ENCODE assay signal across 8 cellular contexts in genomic region chr16:1677339-1677738, GRCh38. TPM values are rescaled to one million over a fixed set of nuclear protein-coding genes. Genes with fewer than 3 reads are reported as not detected.
A peak's percentile ranks its signal among the peaks of the same experiment; 100 is the strongest.
DNase-seq lines count a peak whose midpoint lies in the region; ATAC-seq and TF ChIP-seq lines count a peak whose summit lies in the region.

No MANE protein-coding gene starts in this region.

- no peak for TF ChIP-seq CTCF in mesothelial cell of epicardium (IDR thresholded peaks at IDR 0.05; ENCODE audit: unreplicated experiment)
- TF ChIP-seq CTCF in tibial nerve (IDR thresholded peaks at IDR 0.05): no peak
- no peak for TF ChIP-seq CTCF in GM13977 (IDR thresholded peaks at IDR 0.05; ENCODE audit: extremely low read depth, insufficient read depth, missing control alignments)

- 88 to 89% methylated on average over 18 of the region's 18 CpGs for WGBS in tibial nerve, 2 donors

- no peaks in the 10 kb centered on the region for H3K27me3 Mint-ChIP-seq in stimulated activated naive CD8-positive, alpha-beta T cell treated with anti-CD3 and anti-CD28 coated beads, Interleukin-15, Interleukin-2, amounts not matched to agents 100 ng/mL and 50 ng/mL, for 24 hours
- H3K27me3 Mint-ChIP-seq in activated T-helper 17 cell treated with anti-CD3 and anti-CD28 coated beads, Interleukin-2, amount 50 U/mL, for 72 hours: no peaks in the 10 kb centered on the region
- H3K27me3 Mint-ChIP-seq in mesothelial cell of epicardium (ENCODE audit: low read depth): no peaks in the 10 kb centered on the region

- no peaks in the 10 kb centered on the region for H3K27me3 ChIP-seq in tibial nerve

- H3K4me1 ChIP-seq in tibial nerve: peaks cover 0 to 19% (median 2%) of the 10 kb centered on the region in 4 donors

- peaks cover 30% of the 10 kb centered on the region for H3K4me1 Mint-ChIP-seq in stimulated activated naive CD8-positive, alpha-beta T cell treated with anti-CD3 and anti-CD28 coated beads, Interleukin-15, Interleukin-2, amounts not matched to agents 100 ng/mL and 50 ng/mL, for 24 hours (ENCODE audit: low read depth)
- peaks cover 16% of the 10 kb centered on the region for H3K4me1 Mint-ChIP-seq in activated T-helper 17 cell treated with anti-CD3 and anti-CD28 coated beads, Interleukin-2, amount 50 U/mL, for 72 hours
- peaks cover 19% of the 10 kb centered on the region for H3K4me1 Mint-ChIP-seq in mesothelial cell of epicardium

- H3K27ac Mint-ChIP-seq in stimulated activated naive CD8-positive, alpha-beta T cell treated with anti-CD3 and anti-CD28 coated beads, Interleukin-15, Interleukin-2, amounts not matched to agents 100 ng/mL and 50 ng/mL, for 24 hours: no peak overlapping the region
- H3K27ac Mint-ChIP-seq in activated T-helper 17 cell treated with anti-CD3 and anti-CD28 coated beads, Interleukin-2, amount 50 U/mL, for 72 hours: no peak overlapping the region
- peak overlapping the region; percentile 67 for H3K27ac Mint-ChIP-seq in mesothelial cell of epicardium

- no peak for TF ChIP-seq EP300 in tibial nerve (IDR thresholded peaks at IDR 0.05)

- no peak for TF ChIP-seq POLR2A in tibial nerve (IDR thresholded peaks at IDR 0.05)

- DNase-seq in stimulated activated naive CD8-positive, alpha-beta T cell treated with anti-CD3 and anti-CD28 coated beads, Interleukin-15, Interleukin-2, amounts not matched to agents 100 U/mL and 50 U/mL, for 24 hours: no peak
- DNase-seq in mesothelial cell of epicardium (ENCODE audit: low spot score in 2 of 2, unreplicated experiment in 2 of 2) (no peak), tibial nerve (ENCODE audit: low spot score in 2 of 2) (no peak), NK-92 (lab: John Stamatoyannopoulos, UW; ENCODE audit: unreplicated experiment) (no peak), GM13977 (ENCODE audit: low spot score) (no peak)
- DNase-seq in activated CD4-positive, CD25-positive, alpha-beta regulatory T cell (lab: John Stamatoyannopoulos, UW): no peak

- no peaks in the 10 kb centered on the region for H3K9me3 Mint-ChIP-seq in stimulated activated naive CD8-positive, alpha-beta T cell treated with anti-CD3 and anti-CD28 coated beads, Interleukin-15, Interleukin-2, amounts not matched to agents 100 ng/mL and 50 ng/mL, for 24 hours
- no peaks in the 10 kb centered on the region for H3K9me3 Mint-ChIP-seq in activated T-helper 17 cell treated with anti-CD3 and anti-CD28 coated beads, Interleukin-2, amount 50 U/mL, for 72 hours
- H3K9me3 Mint-ChIP-seq in mesothelial cell of epicardium: no peaks in the 10 kb centered on the region

- H3K4me3 Mint-ChIP-seq in stimulated activated naive CD8-positive, alpha-beta T cell treated with anti-CD3 and anti-CD28 coated beads, Interleukin-15, Interleukin-2, amounts not matched to agents 100 ng/mL and 50 ng/mL, for 24 hours: peak overlapping the region; percentile 47
- H3K4me3 Mint-ChIP-seq in activated T-helper 17 cell treated with anti-CD3 and anti-CD28 coated beads, Interleukin-2, amount 50 U/mL, for 72 hours: peak overlapping the region; percentile 55
- peak overlapping the region; percentile 54 for H3K4me3 Mint-ChIP-seq in mesothelial cell of epicardium

- peak overlapping the region in 1 of 4 donors; percentile 75 for H3K27ac ChIP-seq in tibial nerve

- peak overlapping the region in 2 of 4 donors; percentile 65 to 87 for H3K4me3 ChIP-seq in tibial nerve

- H3K9me3 ChIP-seq in tibial nerve: no peaks in the 10 kb centered on the region

- ATAC-seq in stimulated activated naive CD8-positive, alpha-beta T cell treated with anti-CD3 and anti-CD28 coated beads, Interleukin-15, Interleukin-2, amounts not matched to agents 100 U/mL and 50 U/mL, for 24 hours: no peak
- no peak for ATAC-seq in activated T-helper 17 cell treated with anti-CD3 and anti-CD28 coated beads, Interleukin-2, amount 50 U/mL, for 72 hours (replicated peaks)

- H3K36me3 Mint-ChIP-seq in stimulated activated naive CD8-positive, alpha-beta T cell treated with anti-CD3 and anti-CD28 coated beads, Interleukin-15, Interleukin-2, amounts not matched to agents 100 ng/mL and 50 ng/mL, for 24 hours (ENCODE audit: low read depth): peaks cover 35% of the 10 kb centered on the region
- peaks cover 46% of the 10 kb centered on the region for H3K36me3 Mint-ChIP-seq in activated T-helper 17 cell treated with anti-CD3 and anti-CD28 coated beads, Interleukin-2, amount 50 U/mL, for 72 hours (ENCODE audit: low read depth)
- H3K36me3 Mint-ChIP-seq in mesothelial cell of epicardium: peaks cover 17% of the 10 kb centered on the region

- in situ Hi-C loops in GM13977 (cut with MboI; ENCODE audit: low pct_unique_long_range_greater_than_20kb, low sequenced_read_pairs, unreplicated experiment): no loop called here

- peaks cover 0 to 37% (median 9%) of the 10 kb centered on the region in 3 donors for H3K36me3 ChIP-seq in tibial nerve

RNA-seq across cellular contexts. Expression of gene JPT2, which starts 0.7 kb away (rescaled TPM):
- total RNA-seq in activated T-helper 17 cell treated with anti-CD3 and anti-CD28 coated beads, Interleukin-2, amount 50 U/mL, for 72 hours: 10 to 100 TPM; 55.9 to 85.1 TPM
- total RNA-seq in mesothelial cell of epicardium: 72.9 to 78.3 TPM (median 73.9 TPM) in 3 replicates
- total RNA-seq in tibial nerve: 10 to 100 TPM; 15.0 to 28.9 (median 16.1) TPM

RNA-seq across cellular contexts. Expression of gene MAPK8IP3, which starts 28.7 kb away (rescaled TPM):
- total RNA-seq in activated T-helper 17 cell treated with anti-CD3 and anti-CD28 coated beads, Interleukin-2, amount 50 U/mL, for 72 hours: 100 to 1,000 TPM in 1 of 2 donors, 10 to 100 TPM in 1; 59.9 to 106 TPM
- 162 to 182 TPM (median 162 TPM) in 3 replicates for total RNA-seq in mesothelial cell of epicardium
- total RNA-seq in tibial nerve: 100 to 1,000 TPM in 2 of 4 donors, 10 to 100 TPM in 2; 92.6 to 188 (median 99.5) TPM
